Comparison of ENCODE assay signal across 20 cellular contexts in genomic region chr17:43215341-43215740, GRCh38. TPM values are rescaled to one million over a fixed set of nuclear protein-coding genes. Genes with fewer than 3 reads are reported as not detected.
DNase-seq lines count a peak whose midpoint lies in the region; ATAC-seq, FAIRE-seq and TF ChIP-seq lines count a peak whose summit lies in the region.
"Had no signal": no experiment of that assay in that cellular context is flagged by ENCODE, and none has a peak within 500 bp of the region (broad histone marks: within the 10 kb centered on the region; RNA-seq: fewer than 3 reads in every experiment).

No MANE protein-coding gene starts in this region.

- POLR2A ChIA-PET in HepG2 (lab: Yijun Ruan, JAX): interaction anchor here (0.8 to 7.6 kb wide), 12 partner anchors 12 to 217 kb away, joined by 3 to 177 read pairs (median 16); partner anchors contain the start of genes NBR1 and RPL27

- H4K20me1 ChIP-seq in HepG2 (ENCODE audit: insufficient read depth, low read length): no peaks in the 10 kb centered on the region

- no peak overlapping the region for H2AFZ ChIP-seq in HepG2 (ENCODE audit: low read length)
- H2AFZ ChIP-seq: GM23248 had no signal

- no peak for TF ChIP-seq RAD21 in HepG2 (CRISPR knock-in tag; IDR thresholded peaks at IDR 0.05)

- peak overlapping the region; percentile 60; the same call in 1 of the 2 replicates for H3K4me2 ChIP-seq in HepG2 (ENCODE audit: low read depth, low read length)

- H3K36me3 ChIP-seq in HepG2 (replicated peaks in 1 of 2; ENCODE audit: control insufficient read depth in 1 of 2, insufficient read depth in 2 of 2, low read length in 2 of 2) (peaks cover 5 to 36% of the 10 kb centered on the region in 2 experiments), right lobe of liver (peaks cover 0 to 14% (median 1%) of the 10 kb centered on the region in 4 donors)

- H3K27me3 Mint-ChIP-seq in endothelial cell (ENCODE audit: unreplicated experiment): peaks cover 19% of the 10 kb centered on the region
- H3K27me3 Mint-ChIP-seq: CD4-positive, alpha-beta memory T cell had no signal

- TF ChIP-seq POLR2A in HepG2 (IDR thresholded peaks at IDR 0.05; ENCODE audit: insufficient read depth in 1 of 2, low read depth in 2 of 2, low read length in 2 of 2): no peak
- TF ChIP-seq POLR2A in right lobe of liver (IDR thresholded peaks at IDR 0.05): no peak

- WGBS in HepG2 (ENCODE audit: low lambda C conversion rate): 93% methylated on average over 3 of the region's 3 CpGs
- WGBS in right lobe of liver (ENCODE audit: insufficient coverage, low coverage, low lambda C conversion rate, missing lambda C conversion rate): 93% methylated on average over 2 of the region's 3 CpGs

- no TSS peak for BruUV-seq in HepG2 (replicated peaks; lab: Mats Ljungman, UMichigan)

- in situ Hi-C loops in HepG2 (cut with HindIII; ENCODE audit: extremely low pct_ligation_motif_present, low pct_unique_long_range_greater_than_20kb): no loop called here

- no peak for ATAC-seq in HepG2
- no peak for ATAC-seq in right lobe of liver
- no peak for ATAC-seq in HG02973 (IDR thresholded peaks at IDR 0.05; ENCODE audit: unreplicated experiment)

- intact Hi-C loops in HepG2 (cut with micrococcal nuclease; ENCODE audit: unreplicated experiment): no loop called here
- intact Hi-C loops in right lobe of liver (cut with DNase I): no loop called here

- peak overlapping the region; percentile 36; the same call in 1 of the 2 replicates for H3K9ac ChIP-seq in HepG2 (ENCODE audit: insufficient read depth, low read depth, low read length)
- H3K9ac ChIP-seq: GM23248 had no signal

- FAIRE-seq in HepG2 (lab: Jason Lieb, UNC): no peak
- FAIRE-seq: G401.6, GM19239, H1 had no signal

- H3K9me3 Mint-ChIP-seq in endothelial cell (ENCODE audit: unreplicated experiment): no peaks in the 10 kb centered on the region
- H3K9me3 Mint-ChIP-seq: CD4-positive, alpha-beta memory T cell had no signal

- peak overlapping the region; percentile 72 for H3K27ac Mint-ChIP-seq in endothelial cell (ENCODE audit: unreplicated experiment)

- H3K4me3 ChIP-seq in HepG2 (replicated peaks in 1 of 3; ENCODE audit: insufficient read depth in 1 of 3, low read depth in 2 of 3, low read length in 3 of 3) (no peak overlapping the region), right lobe of liver (no peak overlapping the region)
- H3K4me3 ChIP-seq: GM23248 had no signal

- peaks cover 27% of the 10 kb centered on the region for H3K79me2 ChIP-seq in HepG2 (ENCODE audit: insufficient read depth, low read length)

- peaks cover 24% of the 10 kb centered on the region for H3K36me3 Mint-ChIP-seq in endothelial cell (ENCODE audit: low read depth, unreplicated experiment)

- H3K27ac ChIP-seq in HepG2 (ENCODE audit: extremely low read length, insufficient read depth, low read length) (peak overlapping the region; percentile 94), right lobe of liver (no peak overlapping the region)
- H3K27ac ChIP-seq: GM23248 had no signal

- no peak for TF ChIP-seq EP300 in HepG2 (IDR thresholded peaks at IDR 0.05; ENCODE audit: low read depth in 2 of 2, low read length in 2 of 2)
- TF ChIP-seq EP300 in HepG2 (CRISPR knock-in tag; IDR thresholded peaks at IDR 0.05; ENCODE audit: borderline replicate concordance): no peak

- CTCF ChIA-PET in HepG2 (lab: Yijun Ruan, JAX; ENCODE audit: low intra/inter-chr PET ratio, low total read pairs): no interaction called here

- no peak overlapping the region for H3K4me3 Mint-ChIP-seq in endothelial cell (ENCODE audit: unreplicated experiment)
- H3K4me3 Mint-ChIP-seq: CD4-positive, alpha-beta memory T cell had no signal

- H3K27me3 ChIP-seq in HepG2 (ENCODE audit: control insufficient read depth in 1 of 2, insufficient read depth in 2 of 2, low read length in 2 of 2) (no peaks in the 10 kb centered on the region; a peak in 1 of 5 replicates), right lobe of liver (no peaks in the 10 kb centered on the region)

- peaks cover 86% of the 10 kb centered on the region for H3K4me1 ChIP-seq in HepG2 (ENCODE audit: insufficient read depth, low read length)
- H3K4me1 ChIP-seq in right lobe of liver: peaks cover 0 to 58% (median 25%) of the 10 kb centered on the region in 4 donors

- TF ChIP-seq CTCF in HepG2 (CRISPR knock-in tag; IDR thresholded peaks at IDR 0.05) (no peak), right lobe of liver (IDR thresholded peaks at IDR 0.05) (no peak), endothelial cell (IDR thresholded peaks at IDR 0.05; ENCODE audit: unreplicated experiment) (no peak)

- peaks cover 57% of the 10 kb centered on the region for H3K4me1 Mint-ChIP-seq in endothelial cell (ENCODE audit: unreplicated experiment)

- DNase-seq in HepG2 (ENCODE audit: low spot score) (no peak), right lobe of liver (no peak), endothelial cell (ENCODE audit: low spot score) (no peak), mesenteric fat pad (ENCODE audit: low spot score) (peak; percentile 45), foreskin melanocyte (no peak)
- DNase-seq: C1 segment of cervical spinal cord; Calu3; CD4-positive, alpha-beta memory T cell; COR-L47; DND-41; GM23248; H7; HCEC 1CT had no signal

- H3K9me3 ChIP-seq in HepG2 (ENCODE audit: low read length) (no peaks in the 10 kb centered on the region), right lobe of liver (no peaks in the 10 kb centered on the region)

RNA-seq across cellular contexts. Expression of gene TMEM106A, which starts 3.7 kb away (rescaled TPM):
- 7.3 and 16.9 TPM in 2 replicates for total RNA-seq in HepG2 (2016; rRNA removed; fragmentation: Illumina TruSeq; extraction: Trizol)
- 3.9 and 4.5 TPM in 2 replicates for total RNA-seq in HepG2 (2016; cell fraction: cytosol; rRNA removed; fragmentation: Illumina TruSeq; extraction: Trizol; ENCODE audit: low read depth)
- total RNA-seq in HepG2 (2016; cell fraction: insoluble cytoplasmic fraction; rRNA removed; fragmentation: Illumina TruSeq; extraction: Trizol): 6.1 and 18.6 TPM in 2 replicates
- total RNA-seq in HepG2 (2016; cell fraction: membrane; rRNA removed; fragmentation: Illumina TruSeq; extraction: Trizol): 6.4 and 6.9 TPM in 2 replicates
- 20.5 and 23.8 TPM in 2 replicates for total RNA-seq in HepG2 (2016; cell fraction: nucleus; rRNA removed; fragmentation: Illumina TruSeq; extraction: Trizol)
- polyA plus RNA-seq in HepG2 (2011; rRNA removed): 34.9 and 35.9 TPM in 2 replicates
- polyA plus RNA-seq in HepG2 (2011; cell fraction: cytosol; rRNA removed): 23.9 and 25.0 TPM in 2 replicates
- 47.7 and 53.8 TPM in 2 replicates for polyA plus RNA-seq in HepG2 (2011; cell fraction: nucleus; rRNA removed)
- 16.4 and 17.3 TPM in 2 replicates for polyA plus RNA-seq in HepG2 (2012)
- polyA plus RNA-seq in HepG2 (2016; cell fraction: cytosol; fragmentation: Illumina TruSeq; extraction: Trizol; ENCODE audit: low read depth): 1.5 and 1.7 TPM in 2 replicates
- polyA plus RNA-seq in HepG2 (2016; cell fraction: insoluble cytoplasmic fraction; fragmentation: Illumina TruSeq; extraction: Trizol; ENCODE audit: low read depth): 4.9 and 7.2 TPM in 2 replicates
- polyA plus RNA-seq in HepG2 (2016; cell fraction: membrane; fragmentation: Illumina TruSeq; extraction: Trizol; ENCODE audit: low read depth): 2.8 and 3.9 TPM in 2 replicates
- 25.2 and 27.5 TPM in 2 replicates for polyA plus RNA-seq in HepG2 (2016; cell fraction: nucleus; fragmentation: Illumina TruSeq; extraction: Trizol; ENCODE audit: insufficient read depth, low read depth)
- polyA minus RNA-seq in HepG2 (2011; rRNA and poly(A)+ RNA removed; ENCODE audit: low replicate concordance): 1.4 and 123 TPM in 2 replicates
- 16.5 and 18.7 TPM in 2 replicates for polyA minus RNA-seq in HepG2 (2011; cell fraction: cytosol; rRNA and poly(A)+ RNA removed)
- polyA minus RNA-seq in HepG2 (2011; cell fraction: nucleus; rRNA and poly(A)+ RNA removed): 64.1 and 65.3 TPM in 2 replicates
- 1 to 10 TPM; 3.1 to 8.4 (median 4.5) TPM for total RNA-seq in right lobe of liver
- total RNA-seq in endothelial cell (ENCODE audit: unreplicated experiment): 14.4 TPM
- total RNA-seq in mesenteric fat pad: 25.4 TPM

RNA-seq across cellular contexts. Expression of gene CCDC200, which starts 13.1 kb away (rescaled TPM):
- not detected in 2 replicates for total RNA-seq in HepG2 (2016; rRNA removed; fragmentation: Illumina TruSeq; extraction: Trizol)
- not detected in 2 replicates for total RNA-seq in HepG2 (2016; cell fraction: cytosol; rRNA removed; fragmentation: Illumina TruSeq; extraction: Trizol; ENCODE audit: low read depth)
- not detected in 2 replicates for total RNA-seq in HepG2 (2016; cell fraction: insoluble cytoplasmic fraction; rRNA removed; fragmentation: Illumina TruSeq; extraction: Trizol)
- total RNA-seq in HepG2 (2016; cell fraction: membrane; rRNA removed; fragmentation: Illumina TruSeq; extraction: Trizol): not detected in 2 replicates
- total RNA-seq in HepG2 (2016; cell fraction: nucleus; rRNA removed; fragmentation: Illumina TruSeq; extraction: Trizol): not detected in 2 replicates
- not detected in 2 replicates for polyA plus RNA-seq in HepG2 (2011; rRNA removed)
- not detected in 2 replicates for polyA plus RNA-seq in HepG2 (2011; cell fraction: cytosol; rRNA removed)
- 0.35 TPM in 1 of 2 replicates, not detected in the other for polyA plus RNA-seq in HepG2 (2011; cell fraction: nucleus; rRNA removed)
- 3.0 and 6.9 TPM in 2 replicates for polyA plus RNA-seq in HepG2 (2012)
- polyA plus RNA-seq in HepG2 (2016; cell fraction: cytosol; fragmentation: Illumina TruSeq; extraction: Trizol; ENCODE audit: low read depth): not detected in 2 replicates
- polyA plus RNA-seq in HepG2 (2016; cell fraction: insoluble cytoplasmic fraction; fragmentation: Illumina TruSeq; extraction: Trizol; ENCODE audit: low read depth): not detected in 2 replicates
- not detected in 2 replicates for polyA plus RNA-seq in HepG2 (2016; cell fraction: membrane; fragmentation: Illumina TruSeq; extraction: Trizol; ENCODE audit: low read depth)
- polyA plus RNA-seq in HepG2 (2016; cell fraction: nucleus; fragmentation: Illumina TruSeq; extraction: Trizol; ENCODE audit: insufficient read depth, low read depth): not detected in 2 replicates
- 0.28 and 0.48 TPM in 2 replicates for polyA minus RNA-seq in HepG2 (2011; rRNA and poly(A)+ RNA removed; ENCODE audit: low replicate concordance)
- not detected in 2 replicates for polyA minus RNA-seq in HepG2 (2011; cell fraction: cytosol; rRNA and poly(A)+ RNA removed)
- polyA minus RNA-seq in HepG2 (2011; cell fraction: nucleus; rRNA and poly(A)+ RNA removed): 1.3 and 1.6 TPM in 2 replicates
- not detected for total RNA-seq in right lobe of liver
- total RNA-seq in endothelial cell (ENCODE audit: unreplicated experiment): not detected
- not detected for total RNA-seq in mesenteric fat pad
- total RNA-seq: A172, A673, Calu3, GM23248, H1, H7 had no signal
- polyA plus RNA-seq: BJ had no signal

RNA-seq across cellular contexts. Expression of gene RNU2-1, which starts 18.4 kb away (rescaled TPM):
- total RNA-seq in HepG2 (2016; rRNA removed; fragmentation: Illumina TruSeq; extraction: Trizol) (not detected in 2 replicates), right lobe of liver (1,000 to 10,000 TPM in 3 of 6 experiments, 100 to 1,000 TPM in 1, not detected in 2; 626 to 4,576 (median 3,287) TPM), endothelial cell (ENCODE audit: unreplicated experiment) (10,056 TPM), mesenteric fat pad (7,388 TPM)
- 7.5 and 10.4 TPM in 2 replicates for total RNA-seq in HepG2 (2016; cell fraction: cytosol; rRNA removed; fragmentation: Illumina TruSeq; extraction: Trizol; ENCODE audit: low read depth)
- not detected in 2 replicates for total RNA-seq in HepG2 (2016; cell fraction: insoluble cytoplasmic fraction; rRNA removed; fragmentation: Illumina TruSeq; extraction: Trizol)
- not detected in 2 replicates for total RNA-seq in HepG2 (2016; cell fraction: membrane; rRNA removed; fragmentation: Illumina TruSeq; extraction: Trizol)
- total RNA-seq in HepG2 (2016; cell fraction: nucleus; rRNA removed; fragmentation: Illumina TruSeq; extraction: Trizol): not detected in 2 replicates
- polyA plus RNA-seq in HepG2 (2011; rRNA removed): not detected in 2 replicates
- not detected in 2 replicates for polyA plus RNA-seq in HepG2 (2011; cell fraction: cytosol; rRNA removed)
- polyA plus RNA-seq in HepG2 (2011; cell fraction: nucleus; rRNA removed): not detected in 2 replicates
- not detected in 2 replicates for polyA plus RNA-seq in HepG2 (2012)
- polyA plus RNA-seq in HepG2 (2016; cell fraction: cytosol; fragmentation: Illumina TruSeq; extraction: Trizol; ENCODE audit: low read depth): not detected in 2 replicates
- polyA plus RNA-seq in HepG2 (2016; cell fraction: insoluble cytoplasmic fraction; fragmentation: Illumina TruSeq; extraction: Trizol; ENCODE audit: low read depth): not detected in 2 replicates
- polyA plus RNA-seq in HepG2 (2016; cell fraction: membrane; fragmentation: Illumina TruSeq; extraction: Trizol; ENCODE audit: low read depth): not detected in 2 replicates
- polyA plus RNA-seq in HepG2 (2016; cell fraction: nucleus; fragmentation: Illumina TruSeq; extraction: Trizol; ENCODE audit: insufficient read depth, low read depth): not detected in 2 replicates
- polyA minus RNA-seq in HepG2 (2011; rRNA and poly(A)+ RNA removed; ENCODE audit: low replicate concordance): not detected in 2 replicates
- not detected in 2 replicates for polyA minus RNA-seq in HepG2 (2011; cell fraction: cytosol; rRNA and poly(A)+ RNA removed)
- polyA minus RNA-seq in HepG2 (2011; cell fraction: nucleus; rRNA and poly(A)+ RNA removed): not detected in 2 replicates
- total RNA-seq: A172, GM23248, H7 had no signal
- polyA plus RNA-seq: BJ; CD4-positive, alpha-beta memory T cell; H1 had no signal

RNA-seq across cellular contexts. Expression of gene NBR1, which starts 44.3 kb away (rescaled TPM):
- 51.7 and 79.0 TPM in 2 replicates for total RNA-seq in HepG2 (2016; rRNA removed; fragmentation: Illumina TruSeq; extraction: Trizol)
- total RNA-seq in HepG2 (2016; cell fraction: cytosol; rRNA removed; fragmentation: Illumina TruSeq; extraction: Trizol; ENCODE audit: low read depth): 9.9 and 10.8 TPM in 2 replicates
- 50.3 and 77.3 TPM in 2 replicates for total RNA-seq in HepG2 (2016; cell fraction: insoluble cytoplasmic fraction; rRNA removed; fragmentation: Illumina TruSeq; extraction: Trizol)
- total RNA-seq in HepG2 (2016; cell fraction: membrane; rRNA removed; fragmentation: Illumina TruSeq; extraction: Trizol): 20.1 and 22.1 TPM in 2 replicates
- total RNA-seq in HepG2 (2016; cell fraction: nucleus; rRNA removed; fragmentation: Illumina TruSeq; extraction: Trizol): 35.7 and 36.9 TPM in 2 replicates
- 102 and 121 TPM in 2 replicates for polyA plus RNA-seq in HepG2 (2011; rRNA removed)
- 87.1 and 91.6 TPM in 2 replicates for polyA plus RNA-seq in HepG2 (2011; cell fraction: cytosol; rRNA removed)
- polyA plus RNA-seq in HepG2 (2011; cell fraction: nucleus; rRNA removed): 53.9 and 55.2 TPM in 2 replicates
- polyA plus RNA-seq in HepG2 (2012): 78.0 and 105 TPM in 2 replicates
- 5.5 and 5.9 TPM in 2 replicates for polyA plus RNA-seq in HepG2 (2016; cell fraction: cytosol; fragmentation: Illumina TruSeq; extraction: Trizol; ENCODE audit: low read depth)
- polyA plus RNA-seq in HepG2 (2016; cell fraction: insoluble cytoplasmic fraction; fragmentation: Illumina TruSeq; extraction: Trizol; ENCODE audit: low read depth): 70.0 and 71.8 TPM in 2 replicates
- polyA plus RNA-seq in HepG2 (2016; cell fraction: membrane; fragmentation: Illumina TruSeq; extraction: Trizol; ENCODE audit: low read depth): 8.4 and 9.8 TPM in 2 replicates
- 40.5 and 50.3 TPM in 2 replicates for polyA plus RNA-seq in HepG2 (2016; cell fraction: nucleus; fragmentation: Illumina TruSeq; extraction: Trizol; ENCODE audit: insufficient read depth, low read depth)
- 94.6 and 191 TPM in 2 replicates for polyA minus RNA-seq in HepG2 (2011; rRNA and poly(A)+ RNA removed; ENCODE audit: low replicate concordance)
- polyA minus RNA-seq in HepG2 (2011; cell fraction: cytosol; rRNA and poly(A)+ RNA removed): 125 and 130 TPM in 2 replicates
- polyA minus RNA-seq in HepG2 (2011; cell fraction: nucleus; rRNA and poly(A)+ RNA removed): 95.0 and 120 TPM in 2 replicates
- total RNA-seq in right lobe of liver: 10 to 100 TPM; 34.7 to 71.0 (median 49.2) TPM
- total RNA-seq in endothelial cell (ENCODE audit: unreplicated experiment): 74.9 TPM
- 57.1 TPM for total RNA-seq in mesenteric fat pad
